ENCODE assay signal across 1 cellular context in genomic region chr21:41580758-41581554, GRCh38.
TF ChIP-seq lines count a peak whose summit lies in the region.

No MANE protein-coding gene starts in this region.

TF ChIP-seq in GM23338, 12 proteins besides CTCF, POLR2A, EP300 and RAD21 (continued from another document):
- no peak for TF ChIP-seq ZNF462 (CRISPR knock-in tag; IDR thresholded peaks at IDR 0.05)
